In the genomic region with DNA sequence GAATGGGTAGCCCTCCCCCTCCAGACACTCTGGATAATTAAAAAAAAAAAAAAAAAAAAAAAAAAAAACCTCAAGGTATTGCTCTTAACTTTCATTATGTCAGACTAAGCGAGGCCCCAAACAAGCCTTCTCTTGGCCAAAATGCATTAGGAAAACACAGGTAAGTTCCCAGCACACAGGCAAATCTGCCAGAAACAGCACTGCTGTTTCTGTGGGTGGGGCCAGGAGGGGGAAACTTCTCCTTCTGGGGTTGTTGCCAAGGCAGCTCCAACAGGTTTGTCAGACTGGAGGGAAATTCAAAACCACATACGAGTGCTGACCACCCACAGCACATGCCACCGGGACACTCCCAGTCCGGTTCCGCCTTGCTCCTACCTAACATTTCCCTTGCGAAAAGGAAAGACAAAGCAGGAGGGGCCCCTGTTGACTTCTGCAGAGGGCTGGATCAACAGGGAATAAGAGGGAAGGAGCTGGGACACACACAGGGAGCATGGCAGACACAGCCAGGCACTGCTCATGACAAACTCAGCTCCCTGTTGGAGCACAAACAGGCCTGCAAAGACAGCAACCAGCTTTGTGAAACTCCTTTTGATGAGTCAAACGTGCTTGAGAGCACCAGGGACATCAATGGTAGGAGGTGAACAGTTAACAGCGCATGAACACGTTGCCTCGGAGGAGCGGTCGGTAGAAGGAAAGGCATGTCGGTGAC, we compare ENCODE assay signal across 8 cellular contexts. TPM values are rescaled to one million over a fixed set of nuclear protein-coding genes. Genes with fewer than 3 reads are reported as not detected.
DNase-seq lines count a peak whose midpoint lies in the region; ATAC-seq and TF ChIP-seq lines count a peak whose summit lies in the region.

No MANE protein-coding gene starts in this region.

- CTCF ChIA-PET in Panc1 (lab: Charles Lee) = no interaction called here

- no TSS peak for BruUV-seq in Panc1 (replicated peaks; lab: Mats Ljungman, UMichigan)

- peaks cover 100% of the 10 kb centered on the region for H3K4me1 ChIP-seq in Panc1 (ENCODE audit: control insufficient read depth, insufficient read depth, low read length)
- peaks cover 23% of the 10 kb centered on the region for H3K4me1 ChIP-seq in iPS-15b (ENCODE audit: control insufficient read depth, insufficient read depth, low read length)

- in situ Hi-C loops in Panc1 (cut with HindIII; ENCODE audit: low pct_unique_long_range_greater_than_20kb, low sequenced_read_pairs) = no loop called here

- no peaks in the 10 kb centered on the region for H3K27me3 ChIP-seq in Panc1 (ENCODE audit: control insufficient read depth, insufficient read depth, low read length)
- no peaks in the 10 kb centered on the region for H3K27me3 ChIP-seq in iPS-15b (ENCODE audit: control insufficient read depth, insufficient read depth, low read length)

- POLR2A ChIA-PET in Panc1 (lab: Charles Lee) = interaction anchor here (0.7 kb wide), 1 partner anchor 23 kb away, joined by 4 read pairs; no protein-coding TSS in a partner anchor

- peak; percentile 73 for DNase-seq in DMS 273 (lab: John Stamatoyannopoulos, UW; ENCODE audit: unreplicated experiment)
- no peak for DNase-seq in DMS 273 treated with DMSO at 0.1 percent for 48 hours (lab: John Stamatoyannopoulos, UW)
- DNase-seq in Panc1 (ENCODE audit: low read depth, low spot score) = no peak
- DNase-seq in activated naive CD4-positive, alpha-beta T cell treated with Interleukin-2 at 50 U/mL for 16 hours = peak; percentile 69
- peak; percentile 78 for DNase-seq in stimulated activated CD4-positive, alpha-beta T cell treated with anti-CD3 and anti-CD28 coated beads, Interleukin-15, amount 100 ng/mL, for 24 hours
- DNase-seq in mucosa of gallbladder (ENCODE audit: low spot score) = no peak

- H3K36me3 ChIP-seq in Panc1 (ENCODE audit: control insufficient read depth, insufficient read depth, low read length) (peaks cover 10% of the 10 kb centered on the region), iPS-15b (ENCODE audit: control insufficient read depth, insufficient read depth, low read length) (peaks cover 51% of the 10 kb centered on the region)

- intact Hi-C loops in Panc1 (cut with micrococcal nuclease; ENCODE audit: unreplicated experiment) = no loop called here

- H3K27ac ChIP-seq in Panc1 (ENCODE audit: low read length) = peak overlapping the region; percentile 89

- H3K9me3 ChIP-seq in Panc1 (ENCODE audit: control insufficient read depth, insufficient read depth, low read depth, low read length) = no peaks in the 10 kb centered on the region
- H3K9me3 ChIP-seq in iPS-15b (ENCODE audit: control insufficient read depth, insufficient read depth, low read length) = no peaks in the 10 kb centered on the region

- peak overlapping the region; percentile 1 for H3K9ac ChIP-seq in iPS-15b (ENCODE audit: low read depth, low read length)

- ATAC-seq in Panc1 (no peak), HG03108 (IDR thresholded peaks at IDR 0.05; ENCODE audit: unreplicated experiment) (no peak)

- H3K4me3 ChIP-seq in Panc1 (ENCODE audit: low read depth in 2 of 2, low read length in 2 of 2) = no peak overlapping the region
- H3K4me3 ChIP-seq in iPS-15b (ENCODE audit: low read depth, low read length) = no peak overlapping the region

- no peak for TF ChIP-seq CTCF in Panc1 (IDR thresholded peaks at IDR 0.05)

RNA-seq across cellular contexts. Expression of a gene that starts 55.0 kb away (rescaled TPM):
- total RNA-seq in Panc1 (2021; ENCODE audit: unreplicated experiment) (788 TPM), mucosa of gallbladder (544 TPM)
- 1,068 TPM for polyA plus RNA-seq in Panc1 (2012; ENCODE audit: insufficient read length)

Comparison
In these comparisons a context has a peak if more than half of its experiments do, and no peak if none do; other contexts are left out.
1. DNase-seq: peak in DMS 273 (single experiment), activated naive CD4-positive, alpha-beta T cell treated with Interleukin-2 at 50 U/mL for 16 hours (single experiment) and stimulated activated CD4-positive, alpha-beta T cell treated with anti-CD3 and anti-CD28 coated beads, Interleukin-15, amount 100 ng/mL, for 24 hours (single experiment); none in DMS 273 treated with DMSO at 0.1 percent for 48 hours (single experiment), Panc1 (single experiment) and mucosa of gallbladder (single experiment).